In genomic region chr11:57566035-57566504, GRCh38 we compare ENCODE assay signal across 8 cellular contexts. TPM values are rescaled to one million over a fixed set of nuclear protein-coding genes. Genes with fewer than 3 reads are reported as not detected.
DNase-seq lines count a peak whose midpoint lies in the region; ATAC-seq and TF ChIP-seq lines count a peak whose summit lies in the region.

No MANE protein-coding gene starts in this region.

- H4K20me1 ChIP-seq in Loucy (ENCODE audit: insufficient read depth, low read length, poor library complexity, severe bottlenecking) (peaks cover 4% of the 10 kb centered on the region), osteoblast (ENCODE audit: insufficient read depth, low read length) (no peaks in the 10 kb centered on the region)

- peaks cover 10% of the 10 kb centered on the region for H3K36me3 Mint-ChIP-seq in activated T-cell treated with anti-CD3 and anti-CD28 coated beads, Interleukin-2, amount 50 U/mL, for 4 hours (ENCODE audit: insufficient read depth)

- H3K4me3 Mint-ChIP-seq in activated T-cell treated with anti-CD3 and anti-CD28 coated beads, Interleukin-2, amount 50 U/mL, for 4 hours = peak overlapping the region; percentile 98

- no peaks in the 10 kb centered on the region for H3K9me3 ChIP-seq in Loucy (ENCODE audit: insufficient read depth, low read depth, low read length)
- no peaks in the 10 kb centered on the region for H3K9me3 ChIP-seq in osteoblast (ENCODE audit: low read depth, low read length)

- H3K4me2 ChIP-seq in Loucy (ENCODE audit: low read depth, low read length, poor library complexity, severe bottlenecking) = peak overlapping the region; percentile 93
- H3K4me2 ChIP-seq in osteoblast (ENCODE audit: insufficient read depth, low read length) = peak overlapping the region; percentile 99

- H3K36me3 ChIP-seq in Loucy (ENCODE audit: insufficient read depth, low read length) (no peaks in the 10 kb centered on the region), osteoblast (ENCODE audit: insufficient read depth, low read length) (no peaks in the 10 kb centered on the region)

- H3F3A ChIP-seq in Loucy (ENCODE audit: low read depth) = no peaks in the 10 kb centered on the region

- H3K27me3 Mint-ChIP-seq in activated T-cell treated with anti-CD3 and anti-CD28 coated beads, Interleukin-2, amount 50 U/mL, for 4 hours (ENCODE audit: low read depth) = no peaks in the 10 kb centered on the region

- H3K4me1 ChIP-seq in Loucy (ENCODE audit: insufficient read depth, low read length, poor library complexity, severe bottlenecking) (peaks cover 33% of the 10 kb centered on the region), osteoblast (ENCODE audit: insufficient read depth, low read length) (peaks cover 24% of the 10 kb centered on the region)

- H3K9me3 Mint-ChIP-seq in activated T-cell treated with anti-CD3 and anti-CD28 coated beads, Interleukin-2, amount 50 U/mL, for 4 hours = no peaks in the 10 kb centered on the region

- TF ChIP-seq CTCF in Loucy (conservative IDR thresholded peaks at IDR 0.05; ENCODE audit: low read length) (no peak), fibroblast of villous mesenchyme (IDR thresholded peaks at IDR 0.05; ENCODE audit: insufficient read depth, low read depth, low read length) (no peak), osteoblast (IDR thresholded peaks at IDR 0.05; ENCODE audit: extremely low read depth, low read depth, low read length) (no peak)

- peak; percentile 24 to 27 for ATAC-seq in activated T-cell treated with anti-CD3 and anti-CD28 coated beads, Interleukin-2, amount 50 U/mL, for 4 hours

- peak overlapping the region; percentile 87 for H3K4me3 ChIP-seq in Loucy (ENCODE audit: low read length, poor library complexity, severe bottlenecking)
- peak overlapping the region; percentile 91 for H3K4me3 ChIP-seq in fibroblast of villous mesenchyme (ENCODE audit: low read depth, low read length)
- H3K4me3 ChIP-seq in osteoblast (ENCODE audit: insufficient read depth, low read length) = peak overlapping the region; percentile 97

- H3K79me2 ChIP-seq in Loucy (ENCODE audit: insufficient read depth, low read length) (peaks cover 60% of the 10 kb centered on the region), osteoblast (ENCODE audit: insufficient read depth, low read length) (peaks cover 26% of the 10 kb centered on the region)

- H2AFZ ChIP-seq in Loucy (ENCODE audit: low read length) (0 out of 2 replicates have a peak overlapping the region, but pooled peaks have one; percentile 11), osteoblast (ENCODE audit: low read length) (peak overlapping the region; percentile 77)

- peak overlapping the region; percentile 33 for H3K27ac ChIP-seq in osteoblast (ENCODE audit: low read depth, low read length)

- peak; percentile 72 for DNase-seq in activated effector memory CD4-positive, alpha-beta T cell treated with anti-CD3 and anti-CD28 coated beads, Interleukin-2, amount 50 U/mL, for 16 hours
- no peak for DNase-seq in activated effector memory CD4-positive, alpha-beta T cell treated with Interleukin-2 at 50 U/mL for 16 hours
- DNase-seq in HCEC 1CT (peak; percentile 52), fibroblast of villous mesenchyme (ENCODE audit: low read depth) (peak; percentile 84), osteoblast (ENCODE audit: insufficient read length, low spot score, missing footprints) (peak; percentile 88), NCI-H524 treated with DMSO at 0.1 percent for 48 hours (lab: John Stamatoyannopoulos, UW) (no peak)
- peak; percentile 25 for DNase-seq in activated T-cell treated with anti-CD3 and anti-CD28 coated beads, Interleukin-2, amount 50 U/mL, for 4 hours

- H3K9me2 ChIP-seq in Loucy (replicated peaks; ENCODE audit: low read depth, low read length) = no peaks in the 10 kb centered on the region

- H3K27me3 ChIP-seq in Loucy (ENCODE audit: insufficient read depth, low read length, poor library complexity, severe bottlenecking) = no peaks in the 10 kb centered on the region
- no peaks in the 10 kb centered on the region for H3K27me3 ChIP-seq in osteoblast (ENCODE audit: insufficient read depth, low read length)

- H3K4me1 Mint-ChIP-seq in activated T-cell treated with anti-CD3 and anti-CD28 coated beads, Interleukin-2, amount 50 U/mL, for 4 hours (ENCODE audit: low read depth) = peaks cover 51% of the 10 kb centered on the region

- peak overlapping the region; percentile 94 for H3K9ac ChIP-seq in Loucy (ENCODE audit: low read depth, low read length, poor library complexity, severe bottlenecking)

RNA-seq across cellular contexts. Expression of gene UBE2L6, which starts 1.4 kb away (rescaled TPM):
- 100 to 1,000 TPM; 117 to 136 (median 122) TPM for total RNA-seq in activated T-cell treated with anti-CD3 and anti-CD28 coated beads, Interleukin-2, amount 50 U/mL, for 4 hours
- total RNA-seq in fibroblast of villous mesenchyme = 60.9 and 73.0 TPM in 2 replicates
- total RNA-seq in osteoblast = 61.3 and 65.9 TPM in 2 replicates

RNA-seq across cellular contexts. Expression of gene SMTNL1, which starts 28.7 kb away (rescaled TPM):
- total RNA-seq in activated T-cell treated with anti-CD3 and anti-CD28 coated beads, Interleukin-2, amount 50 U/mL, for 4 hours = not detected
- total RNA-seq in fibroblast of villous mesenchyme (not detected in 2 replicates), osteoblast (not detected in 2 replicates)

RNA-seq across cellular contexts. Expression of gene SERPING1, which starts 31.4 kb away (rescaled TPM):
- 1 to 10 TPM in 2 of 3 donors, under 1 TPM in 1; 0.55 to 2.1 (median 1.7) TPM for total RNA-seq in activated T-cell treated with anti-CD3 and anti-CD28 coated beads, Interleukin-2, amount 50 U/mL, for 4 hours
- 10.8 and 21.9 TPM in 2 replicates for total RNA-seq in fibroblast of villous mesenchyme
- 31.5 and 47.7 TPM in 2 replicates for total RNA-seq in osteoblast

RNA-seq across cellular contexts. Expression of gene TIMM10, which starts 35.5 kb away (rescaled TPM):
- 100 to 1,000 TPM; 152 to 189 (median 154) TPM for total RNA-seq in activated T-cell treated with anti-CD3 and anti-CD28 coated beads, Interleukin-2, amount 50 U/mL, for 4 hours
- 27.7 and 39.3 TPM in 2 replicates for total RNA-seq in fibroblast of villous mesenchyme
- 22.1 and 25.7 TPM in 2 replicates for total RNA-seq in osteoblast

RNA-seq across cellular contexts. Expression of gene SLC43A1, which starts 50.6 kb away (rescaled TPM):
- total RNA-seq in activated T-cell treated with anti-CD3 and anti-CD28 coated beads, Interleukin-2, amount 50 U/mL, for 4 hours = 10 to 100 TPM; 15.5 to 20.3 (median 18.3) TPM
- total RNA-seq in fibroblast of villous mesenchyme = 6.0 and 9.3 TPM in 2 replicates
- 18.5 and 28.0 TPM in 2 replicates for total RNA-seq in osteoblast

Comparison
In these comparisons a context has a peak if more than half of its experiments do, and no peak if none do; other contexts are left out.
1. DNase-seq: peak in activated effector memory CD4-positive, alpha-beta T cell treated with anti-CD3 and anti-CD28 coated beads, Interleukin-2, amount 50 U/mL, for 16 hours (single experiment), HCEC 1CT (single experiment), activated T-cell treated with anti-CD3 and anti-CD28 coated beads, Interleukin-2, amount 50 U/mL, for 4 hours (single experiment), fibroblast of villous mesenchyme (single experiment) and osteoblast (single experiment); none in activated effector memory CD4-positive, alpha-beta T cell treated with Interleukin-2 at 50 U/mL for 16 hours (single experiment) and NCI-H524 treated with DMSO at 0.1 percent for 48 hours (single experiment).
2. Peak in every context shown above with its lines, with median percentiles within 50 percentile points of each other: H3K4me3 ChIP-seq.